9 cellular contexts compared by ENCODE assay signal in the genomic region with DNA sequence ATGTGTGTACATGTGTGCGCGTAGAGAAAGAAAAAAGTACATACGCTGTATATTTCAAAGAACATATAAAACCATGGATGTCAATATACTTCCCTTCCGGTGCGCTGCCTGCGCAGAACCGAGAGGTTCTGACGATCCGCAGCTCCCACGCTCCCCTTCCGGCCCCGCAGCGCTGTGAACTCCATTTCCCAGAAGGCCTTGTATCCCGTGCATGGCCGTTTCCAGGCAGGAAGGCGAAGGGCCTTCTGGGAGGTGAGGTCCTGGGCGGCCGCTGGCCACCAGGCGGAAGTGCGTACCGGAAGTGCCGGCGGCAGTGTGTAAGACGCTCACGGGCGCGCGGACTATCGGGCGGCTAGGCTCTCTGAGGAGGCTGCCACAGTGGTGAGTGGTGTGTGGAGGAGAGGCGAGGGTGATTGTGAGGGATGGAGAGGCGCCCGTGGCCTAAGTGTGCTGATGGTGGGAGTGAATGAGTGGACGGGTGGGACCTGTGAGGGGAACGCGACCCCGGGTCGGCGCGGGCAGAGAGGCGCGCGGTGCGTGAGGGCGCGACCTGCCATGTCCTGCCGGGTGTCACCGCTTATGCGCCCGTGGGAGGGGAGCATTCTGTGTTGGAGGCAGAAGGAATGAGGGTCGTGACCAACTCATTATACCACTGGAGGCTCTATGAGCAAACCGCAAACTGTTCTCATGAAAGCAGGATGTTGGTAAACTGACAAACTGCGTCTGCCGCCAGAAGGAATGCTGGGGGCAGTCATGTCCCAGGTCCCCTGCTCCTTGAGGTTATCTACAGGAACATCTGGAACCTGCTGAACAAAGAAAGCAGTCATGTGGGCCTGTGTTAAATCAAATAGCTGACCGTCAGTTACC. TPM values are rescaled to one million over a fixed set of nuclear protein-coding genes. Genes with fewer than 3 reads are reported as not detected.
DNase-seq lines count a peak whose midpoint lies in the region; ATAC-seq, FAIRE-seq and TF ChIP-seq lines count a peak whose summit lies in the region.
"Had no signal": no experiment of that assay in that cellular context is flagged by ENCODE, and none has a peak within 500 bp of the region (broad histone marks: within the 10 kb centered on the region; RNA-seq: fewer than 3 reads in every experiment).

A gene with protein sequence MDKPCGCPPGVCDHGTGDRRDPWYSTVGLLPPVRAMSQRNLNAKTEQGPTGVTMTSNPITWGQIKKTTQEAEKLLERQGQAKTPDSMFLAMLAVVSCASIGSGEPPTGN (plus strand): TSS at position 313 of the 867 bp plus-strand sequence. CDS start 6,792 bp downstream, outside the sequence.

- dilution Hi-C loops in keratinocyte (cut with MboI; ENCODE audit: extremely low pct_ligation_motif_present, low sequenced_read_pairs) = no loop called here

- H3K27ac Mint-ChIP-seq in central memory CD8-positive, alpha-beta T cell (ENCODE audit: low read depth) = peak within 1 kb of the TSS; percentile 98

- H3K27ac ChIP-seq in keratinocyte (ENCODE audit: control insufficient read depth, insufficient read depth, low read length) = peak within 1 kb of the TSS; percentile 76

- H3K9me3 ChIP-seq in keratinocyte (ENCODE audit: control insufficient read depth, low read depth, low read length) = no peaks in the 10 kb centered on the region

- H3K36me3 ChIP-seq in keratinocyte (ENCODE audit: control insufficient read depth in 2 of 2, extremely low read depth in 1 of 2, insufficient read depth in 2 of 2, low read length in 2 of 2) = peaks cover 9 to 23% of the 10 kb centered on the region in 2 experiments

- H3K27me3 Mint-ChIP-seq in central memory CD8-positive, alpha-beta T cell = no peaks in the 10 kb centered on the region

- no peaks in the 10 kb centered on the region for H3K9me1 ChIP-seq in keratinocyte (ENCODE audit: control insufficient read depth, extremely low read depth, insufficient read depth, low read length)

- peaks cover 38% of the 10 kb centered on the region for H3K79me2 ChIP-seq in keratinocyte (ENCODE audit: control insufficient read depth, insufficient read depth, low read length)

- H3K4me3 Mint-ChIP-seq in central memory CD8-positive, alpha-beta T cell = peak within 1 kb of the TSS; percentile 94

- peak within 1 kb of the TSS; percentile 98 for H3K4me2 ChIP-seq in keratinocyte (ENCODE audit: control insufficient read depth, extremely low read depth, insufficient read depth, low read depth, low read length)

- H4K20me1 ChIP-seq in keratinocyte (ENCODE audit: control insufficient read depth, extremely low read depth, insufficient read depth, low read length) = no peaks in the 10 kb centered on the region

- peaks cover 52% of the 10 kb centered on the region for H3K4me1 Mint-ChIP-seq in central memory CD8-positive, alpha-beta T cell

- TF ChIP-seq CTCF in AG09309 (IDR thresholded peaks at IDR 0.05; ENCODE audit: control insufficient read depth, insufficient read depth, low read depth, low read length, missing control alignments) (no peak), keratinocyte (optimal IDR thresholded peaks at IDR 0.05 in 1 of 3, IDR thresholded peaks at IDR 0.05 in 1 of 3, conservative IDR thresholded peaks at IDR 0.05 in 1 of 3; ENCODE audit: extremely low read depth in 1 of 3, insufficient read depth in 2 of 3, low read length in 3 of 3) (no peak)

- peaks cover 41% of the 10 kb centered on the region for H3K36me3 Mint-ChIP-seq in central memory CD8-positive, alpha-beta T cell (ENCODE audit: insufficient read depth)

- peak; percentile 85 for FAIRE-seq in keratinocyte (lab: Jason Lieb, UNC)
- FAIRE-seq: colon had no signal

- peak within 1 kb of the TSS; percentile 98 for H2AFZ ChIP-seq in keratinocyte (ENCODE audit: control insufficient read depth, low read length)

- H3K4me3 ChIP-seq in AG09309 (ENCODE audit: control insufficient read depth, low read depth, low read length) (peak within 1 kb of the TSS; percentile 91), keratinocyte (ENCODE audit: control insufficient read depth in 2 of 3, extremely low read depth in 1 of 3, insufficient read depth in 2 of 3, low read depth in 1 of 3, low read length in 3 of 3) (peak within 1 kb of the TSS; percentile 90 to 95 (median 91))

- H3K9ac ChIP-seq in keratinocyte (ENCODE audit: control insufficient read depth, extremely low read depth, insufficient read depth, low read length) = peak within 1 kb of the TSS; percentile 86

- H3K27me3 ChIP-seq in keratinocyte (ENCODE audit: control insufficient read depth, extremely low read depth, insufficient read depth, low read length) = no peaks in the 10 kb centered on the region

- DNase-seq in AG09309 (ENCODE audit: low read depth) (peak; percentile 88), NCI-H446 (lab: John Stamatoyannopoulos, UW) (peak; percentile 90 to 98), keratinocyte (ENCODE audit: low read depth, low spot score) (peak; percentile 81)
- peak; percentile 93 for DNase-seq in activated CD4-positive, CD25-positive, alpha-beta regulatory T cell treated with anti-CD3 and anti-CD28 coated beads, Interleukin-2, amount 50 U/mL, for 16 hours (ENCODE audit: low read depth, low spot score)
- DNase-seq in central memory CD8-positive, alpha-beta T cell (ENCODE audit: low spot score in 2 of 2) = peak; percentile 80 to 92
- peak; percentile 88 to 89 for DNase-seq in stimulated activated CD4-positive, alpha-beta T cell treated with anti-CD3 and anti-CD28 coated beads, Interleukin-15, amount 100 ng/mL, for 1 hour (ENCODE audit: low read depth in 1 of 2, low spot score in 1 of 2)

- H3K4me1 ChIP-seq in keratinocyte (ENCODE audit: control insufficient read depth, extremely low read depth, insufficient read depth, low read length) = peaks cover 13% of the 10 kb centered on the region

- H3K9me3 Mint-ChIP-seq in central memory CD8-positive, alpha-beta T cell = no peaks in the 10 kb centered on the region

- peak; percentile 97 for ATAC-seq in GM19025 (IDR thresholded peaks at IDR 0.05; ENCODE audit: low read depth, unreplicated experiment)
- peak; percentile 94 for ATAC-seq in HG03342 (IDR thresholded peaks at IDR 0.05; ENCODE audit: unreplicated experiment)
- ATAC-seq in central memory CD8-positive, alpha-beta T cell (replicated peaks; ENCODE audit: extremely low read depth, poor library complexity, severe bottlenecking) = peak; percentile 95

RNA-seq across cellular contexts. Expression of the gene that starts here (rescaled TPM):
- polyA plus RNA-seq in keratinocyte = 42.5 to 48.6 TPM (median 44.8 TPM) in 3 replicates
- polyA plus RNA-seq in keratinocyte (2011; ENCODE audit: low read depth) = 95.8 TPM
- 31.4 and 34.7 TPM in 2 replicates for polyA plus RNA-seq in keratinocyte (2011; cell fraction: cytosol; rRNA removed)
- 67.3 and 77.7 TPM in 2 replicates for polyA plus RNA-seq in keratinocyte (2011; cell fraction: nucleus; rRNA removed)
- polyA plus RNA-seq in keratinocyte (2012; ENCODE audit: low replicate concordance) = 38.3 and 47.8 TPM in 2 replicates
- 16.5 to 24.7 TPM (median 22.6 TPM) in 3 replicates for polyA minus RNA-seq in keratinocyte
- 7.3 TPM for polyA minus RNA-seq in keratinocyte (2011; cell fraction: cytosol; rRNA and poly(A)+ RNA removed)
- 14.1 and 17.4 TPM in 2 replicates for polyA minus RNA-seq in keratinocyte (2011; cell fraction: nucleus; rRNA and poly(A)+ RNA removed)

Comparison
In these comparisons a context has a peak if more than half of its experiments do, and no peak if none do; other contexts are left out.
1. Peak in every context shown above with its lines: DNase-seq, ATAC-seq, H3K4me3 ChIP-seq and H3K27ac ChIP-seq.